ENCODE assay signal across 32 cellular contexts in the genomic region with DNA sequence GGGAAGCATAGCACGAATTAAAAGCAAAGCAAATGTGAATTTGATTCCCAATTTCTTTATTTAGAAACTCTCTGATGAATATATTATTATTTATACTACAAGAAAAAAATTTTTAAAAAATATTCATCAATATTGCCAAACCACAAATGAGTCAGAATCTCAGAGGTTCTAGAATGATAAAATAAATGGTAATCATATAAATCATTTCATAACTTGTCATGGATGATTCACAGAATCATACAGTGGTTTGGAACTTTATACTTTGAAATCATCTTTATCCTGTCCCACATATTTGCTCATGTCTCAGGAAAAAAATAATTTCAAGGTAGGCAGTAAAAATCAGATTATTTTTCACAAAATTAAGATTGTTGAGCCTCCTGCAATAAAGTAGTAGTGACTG.
A peak's percentile ranks its signal among the peaks of the same experiment; 100 is the strongest.
DNase-seq lines count a peak whose midpoint lies in the region; TF ChIP-seq lines count a peak whose summit lies in the region.
"Had no signal": no experiment of that assay in that cellular context is flagged by ENCODE, and none has a peak within 500 bp of the region (broad histone marks: within the 10 kb centered on the region; RNA-seq: fewer than 3 reads in every experiment).

No MANE protein-coding gene starts in this region.

- CTCF ChIA-PET in MCF 10A (lab: Yijun Ruan, JAX), result no interaction called here

- TF ChIP-seq CTCF in MCF 10A (IDR thresholded peaks at IDR 0.05; ENCODE audit: unreplicated experiment) (no peak), breast epithelium (IDR thresholded peaks at IDR 0.05) (no peak), nephron progenitor cell (IDR thresholded peaks at IDR 0.05) (no peak), coronary artery (IDR thresholded peaks at IDR 0.05) (no peak)

- H3K27ac ChIP-seq in breast epithelium (no peak overlapping the region), coronary artery (no peak overlapping the region)
- H3K27ac ChIP-seq: 22Rv1, ascending aorta, C4-2B, neural progenitor cell, right atrium auricular region, thoracic aorta had no signal

- H3K27me3 ChIP-seq in breast epithelium, result no peaks in the 10 kb centered on the region
- H3K27me3 ChIP-seq: ascending aorta, MG63, neural progenitor cell, right atrium auricular region had no signal

- no peak for TF ChIP-seq POLR2A in breast epithelium (IDR thresholded peaks at IDR 0.05)

- POLR2A ChIA-PET in MCF 10A (lab: Yijun Ruan, JAX), result no interaction called here

- intact Hi-C loops in MCF 10A (cut with micrococcal nuclease) (no loop called here), breast epithelium (cut with DNase I; ENCODE audit: low total_unique reads) (no loop called here)

- H3K9me3 Mint-ChIP-seq in MCF 10A (ENCODE audit: unreplicated experiment) (no peaks in the 10 kb centered on the region), nephron progenitor cell (peaks cover 5% of the 10 kb centered on the region)
- H3K9me3 Mint-ChIP-seq: activated CD4-positive, alpha-beta T cell treated with anti-CD3 and anti-CD28 coated beads, Interleukin-2, amount 10 ng/mL, durations not matched to agents 7 days and 5 days; dendritic cell treated with granulocyte-macrophage colony-stimulating factor and Interleukin-4, amounts not matched to agents 40 ng/mL and 50 ng/mL, for 4 days had no signal

- H3K4me1 Mint-ChIP-seq in MCF 10A (ENCODE audit: insufficient read depth, unreplicated experiment) (no peaks in the 10 kb centered on the region), nephron progenitor cell (peaks cover 2% of the 10 kb centered on the region)
- H3K4me1 Mint-ChIP-seq: activated B cell treated with CpG ODN at 0.5 μM for 24 hours; activated CD4-positive, alpha-beta T cell treated with anti-CD3 and anti-CD28 coated beads, Interleukin-2, amount 10 ng/mL, durations not matched to agents 7 days and 5 days; activated naive CD8-positive, alpha-beta T cell treated with anti-CD3 and anti-CD28 coated beads for 36 hours; immature natural killer cell had no signal

- peaks cover 0 to 6% of the 10 kb centered on the region in 2 donors for H3K9me3 ChIP-seq in breast epithelium
- H3K9me3 ChIP-seq: ascending aorta, thoracic aorta had no signal

- H3K36me3 ChIP-seq in breast epithelium, result no peaks in the 10 kb centered on the region
- H3K36me3 ChIP-seq: ascending aorta, MG63, thoracic aorta had no signal

- H3K4me3 ChIP-seq in breast epithelium, result no peak overlapping the region
- H3K4me3 ChIP-seq in coronary artery, result no peak overlapping the region
- H3K4me3 ChIP-seq: ascending aorta, K562, MG63, neural progenitor cell, right atrium auricular region, thoracic aorta had no signal

- no peaks in the 10 kb centered on the region for H3K27me3 Mint-ChIP-seq in MCF 10A (ENCODE audit: insufficient read depth, unreplicated experiment)
- peaks cover 5% of the 10 kb centered on the region for H3K27me3 Mint-ChIP-seq in nephron progenitor cell (ENCODE audit: low read depth, poor library complexity)
- H3K27me3 Mint-ChIP-seq: activated CD4-positive, alpha-beta T cell treated with anti-CD3 and anti-CD28 coated beads, Interleukin-2, amount 10 ng/mL, durations not matched to agents 7 days and 5 days; activated naive CD8-positive, alpha-beta T cell treated with anti-CD3 and anti-CD28 coated beads for 36 hours; dendritic cell treated with granulocyte-macrophage colony-stimulating factor and Interleukin-4, amounts not matched to agents 40 ng/mL and 50 ng/mL, for 4 days had no signal

- H3K27ac Mint-ChIP-seq in MCF 10A (ENCODE audit: low read depth, unreplicated experiment), result no peak overlapping the region
- no peak overlapping the region for H3K27ac Mint-ChIP-seq in nephron progenitor cell
- H3K27ac Mint-ChIP-seq: activated B cell treated with CpG ODN at 0.5 μM for 24 hours; activated CD4-positive, alpha-beta T cell treated with anti-CD3 and anti-CD28 coated beads, Interleukin-2, amount 10 ng/mL, durations not matched to agents 7 days and 5 days; activated naive CD8-positive, alpha-beta T cell treated with anti-CD3 and anti-CD28 coated beads for 36 hours; dendritic cell treated with granulocyte-macrophage colony-stimulating factor and Interleukin-4, amounts not matched to agents 40 ng/mL and 50 ng/mL, for 4 days; immature natural killer cell; neural progenitor cell had no signal

- H3K4me1 ChIP-seq in breast epithelium, result no peaks in the 10 kb centered on the region
- H3K4me1 ChIP-seq: ascending aorta had no signal

- H3K36me3 Mint-ChIP-seq in MCF 10A (ENCODE audit: insufficient read depth, unreplicated experiment), result no peaks in the 10 kb centered on the region
- H3K36me3 Mint-ChIP-seq in nephron progenitor cell (ENCODE audit: low read depth), result no peaks in the 10 kb centered on the region
- H3K36me3 Mint-ChIP-seq: activated naive CD8-positive, alpha-beta T cell treated with anti-CD3 and anti-CD28 coated beads for 36 hours; immature natural killer cell had no signal

- BruUV-seq in MCF 10A (replicated peaks; lab: Mats Ljungman, UMichigan), result no TSS peak

- DNase-seq in MCF 10A (ENCODE audit: unreplicated experiment) (peak; percentile 41), breast epithelium (ENCODE audit: low spot score in 2 of 2) (no peak), amniotic epithelial cell (ENCODE audit: low read depth) (peak; percentile 24), fibroblast of peridontal ligament (ENCODE audit: extremely low read depth) (peak; percentile 64), stromal cell of bone marrow (ENCODE audit: low read depth) (peak; percentile 63), nephron progenitor cell (no peak), D341Med (ENCODE audit: low spot score) (no peak), coronary artery (ENCODE audit: low spot score) (no peak)
- DNase-seq: activated B cell treated with CpG ODN at 0.5 μM for 24 hours; activated CD4-positive, alpha-beta T cell treated with anti-CD3 and anti-CD28 coated beads, Interleukin-2, amount 10 ng/mL, durations not matched to agents 7 days and 5 days; activated gamma-delta T cell; activated naive CD8-positive, alpha-beta T cell treated with anti-CD3 and anti-CD28 coated beads for 36 hours; activated T-cell treated with anti-CD3 and anti-CD28 coated beads, Interleukin-2, amount 50 U/mL, for 4 hours; caudate nucleus; DND-41; immature natural killer cell; mesendoderm; MG63; NCI-H1930; NCI-H526 treated with DMSO at 0.1 percent for 48 hours; SHP77 treated with DMSO at 0.1 percent for 48 hours; stimulated activated CD4-positive, alpha-beta T cell treated with anti-CD3 and anti-CD28 coated beads, Interleukin-1b, Interleukin-23, amount 100 ng/mL, for 48 hours; stimulated activated naive CD8-positive, alpha-beta T cell treated with anti-CD3 and anti-CD28 coated beads, Interleukin-15, Interleukin-2, amounts not matched to agents 100 U/mL and 50 U/mL, for 24 hours; T1000 had no signal

- H3K4me3 Mint-ChIP-seq in MCF 10A (ENCODE audit: unreplicated experiment), result no peak overlapping the region
- no peak overlapping the region for H3K4me3 Mint-ChIP-seq in nephron progenitor cell
- H3K4me3 Mint-ChIP-seq: activated B cell treated with CpG ODN at 0.5 μM for 24 hours; activated CD4-positive, alpha-beta T cell treated with anti-CD3 and anti-CD28 coated beads, Interleukin-2, amount 10 ng/mL, durations not matched to agents 7 days and 5 days; activated naive CD8-positive, alpha-beta T cell treated with anti-CD3 and anti-CD28 coated beads for 36 hours; activated T-cell treated with anti-CD3 and anti-CD28 coated beads, Interleukin-2, amount 50 U/mL, for 4 hours; dendritic cell treated with granulocyte-macrophage colony-stimulating factor and Interleukin-4, amounts not matched to agents 40 ng/mL and 50 ng/mL, for 4 days; immature natural killer cell; neural progenitor cell had no signal

Comparison
In these comparisons a context has a peak if more than half of its experiments do, and no peak if none do; other contexts are left out.
1. DNase-seq: peak in MCF 10A (single experiment), amniotic epithelial cell (single experiment), fibroblast of peridontal ligament (single experiment) and stromal cell of bone marrow (single experiment); none in breast epithelium (0 of 2), nephron progenitor cell (single experiment), D341Med (single experiment) and coronary artery (single experiment).